In genomic region chr7:108244110-108244509, GRCh38 we compare ENCODE assay signal across 14 cellular contexts.
A peak's percentile ranks its signal among the peaks of the same experiment; 100 is the strongest.
DNase-seq lines count a peak whose midpoint lies in the region; ATAC-seq, FAIRE-seq and TF ChIP-seq lines count a peak whose summit lies in the region.
"Had no signal": no experiment of that assay in that cellular context is flagged by ENCODE, and none has a peak within 500 bp of the region (broad histone marks: within the 10 kb centered on the region; RNA-seq: fewer than 3 reads in every experiment).

No MANE protein-coding gene starts in this region.

- ATAC-seq in HG02798 (IDR thresholded peaks at IDR 0.05; ENCODE audit: poor library complexity, unreplicated experiment), result no peak
- ATAC-seq: GM23338 had no signal

- H3K4me3 ChIP-seq in epithelial cell of esophagus (ENCODE audit: low read length), result no peak overlapping the region
- H3K4me3 ChIP-seq: GM23338 had no signal

- TF ChIP-seq CTCF in epithelial cell of esophagus (IDR thresholded peaks at IDR 0.05; ENCODE audit: insufficient read depth, low read depth, low read length, missing control alignments), result no peak

- DNase-seq in DMS53 (lab: John Stamatoyannopoulos, UW) (peak; percentile 31), DMS53 treated with DMSO at 0.1 percent for 48 hours (lab: John Stamatoyannopoulos, UW; ENCODE audit: unreplicated experiment) (no peak), NCI-H69 (lab: John Stamatoyannopoulos, UW) (peak; percentile 43), epithelial cell of esophagus (ENCODE audit: low read depth) (peak; percentile 27), urothelium cell line (ENCODE audit: low spot score) (no peak), GM19240 (ENCODE audit: insufficient read length, low spot score) (no peak), NCI-H146 treated with DMSO at 0.1 percent for 48 hours (lab: John Stamatoyannopoulos, UW; ENCODE audit: unreplicated experiment) (no peak)
- DNase-seq: BE2C; CD4-positive, alpha-beta memory T cell; DND-41; GDM1; H7 had no signal

- peak; percentile 40 for FAIRE-seq in urothelium cell line (lab: Jason Lieb, UNC)

Comparison
In these comparisons a context has a peak if more than half of its experiments do, and no peak if none do; other contexts are left out.
1. DNase-seq: peak in DMS53 (single experiment), NCI-H69 (single experiment) and epithelial cell of esophagus (single experiment); none in DMS53 treated with DMSO at 0.1 percent for 48 hours (single experiment), urothelium cell line (single experiment), GM19240 (single experiment) and NCI-H146 treated with DMSO at 0.1 percent for 48 hours (single experiment).